13 cellular contexts compared by ENCODE assay signal in the genomic region with DNA sequence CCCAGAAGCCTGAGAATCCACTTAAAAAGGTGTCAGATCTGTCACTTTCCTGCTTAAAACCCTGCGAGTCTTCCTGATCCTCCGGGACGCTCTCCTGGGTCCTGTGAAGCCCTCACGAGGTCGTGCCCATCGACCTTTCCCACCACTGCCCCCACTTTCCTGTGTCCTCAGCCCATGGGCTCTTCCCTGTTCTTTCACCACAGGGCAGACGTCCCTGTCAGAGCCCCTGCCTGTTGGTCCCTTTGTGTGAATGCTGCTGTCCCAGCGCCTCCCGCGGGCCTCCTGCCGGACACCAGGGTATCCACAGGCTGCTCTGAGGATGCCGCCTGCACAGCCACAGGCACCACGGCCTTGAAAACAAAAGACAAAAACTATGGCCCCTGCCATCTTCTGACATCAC.
"Had no signal": no experiment of that assay in that cellular context is flagged by ENCODE, and none has a peak within 500 bp of the region (broad histone marks: within the 10 kb centered on the region; RNA-seq: fewer than 3 reads in every experiment).

No MANE protein-coding gene starts in this region.

- H3K4me3 ChIP-seq: cardiac muscle cell, ovary had no signal

- H3K36me3 Mint-ChIP-seq: activated naive CD4-positive, alpha-beta T cell treated with anti-CD3 and anti-CD28 coated beads, Interleukin-2, amount 50 U/mL, for 24 hours; stimulated activated effector memory CD8-positive, alpha-beta T cell treated with anti-CD3 and anti-CD28 coated beads, Interleukin-12 subunit alpha, Interleukin-12 subunit beta, amount 100 ng/mL, for 72 hours had no signal

- H3K9me3 ChIP-seq: ovary had no signal

- H3K27ac ChIP-seq: cardiac muscle cell, ovary had no signal

- H3K36me3 ChIP-seq: cardiac muscle cell, ovary had no signal

- ATAC-seq: activated CD8-positive, alpha-beta T cell treated with anti-CD3 and anti-CD28 coated beads, Interleukin-2, amount 10 ng/mL, durations not matched to agents 7 days and 5 days; left ventricle myocardium superior; stimulated activated effector memory CD8-positive, alpha-beta T cell treated with anti-CD3 and anti-CD28 coated beads, Interleukin-12 subunit alpha, Interleukin-12 subunit beta, amount 100 ng/mL, for 72 hours had no signal

- FAIRE-seq: endometrium had no signal

- DNase-seq: activated CD8-positive, alpha-beta memory T cell treated with anti-CD3 and anti-CD28 coated beads, Interleukin-2, amount 50 U/mL, for 4 hours; activated CD8-positive, alpha-beta T cell treated with anti-CD3 and anti-CD28 coated beads, Interleukin-2, amount 10 ng/mL, durations not matched to agents 7 days and 5 days; activated effector memory CD4-positive, alpha-beta T cell treated with anti-CD3 and anti-CD28 coated beads, Interleukin-2, amount 50 U/mL, for 16 hours; activated T-cell treated with anti-CD3 and anti-CD28 coated beads, Interleukin-2, amount 50 U/mL, for 48 hours; left ventricle myocardium superior; ovary; stimulated activated CD4-positive, alpha-beta T cell treated with anti-CD3 and anti-CD28 coated beads, Interleukin-12 subunit alpha, Interleukin-12 subunit beta, amount 100 ng/mL, for 4 hours; T-helper 9 cell had no signal

- H3K27ac Mint-ChIP-seq: activated CD8-positive, alpha-beta T cell treated with anti-CD3 and anti-CD28 coated beads, Interleukin-2, amount 10 ng/mL, durations not matched to agents 7 days and 5 days; activated naive CD4-positive, alpha-beta T cell treated with anti-CD3 and anti-CD28 coated beads, Interleukin-2, amount 50 U/mL, for 24 hours; stimulated activated effector memory CD8-positive, alpha-beta T cell treated with anti-CD3 and anti-CD28 coated beads, Interleukin-12 subunit alpha, Interleukin-12 subunit beta, amount 100 ng/mL, for 72 hours had no signal

- H3K9me3 Mint-ChIP-seq: activated naive CD4-positive, alpha-beta T cell treated with anti-CD3 and anti-CD28 coated beads, Interleukin-2, amount 50 U/mL, for 24 hours; nephron; stimulated activated effector memory CD8-positive, alpha-beta T cell treated with anti-CD3 and anti-CD28 coated beads, Interleukin-12 subunit alpha, Interleukin-12 subunit beta, amount 100 ng/mL, for 72 hours had no signal

- H3K27me3 ChIP-seq: ovary had no signal

- H3K4me3 Mint-ChIP-seq: activated CD8-positive, alpha-beta T cell treated with anti-CD3 and anti-CD28 coated beads, Interleukin-2, amount 10 ng/mL, durations not matched to agents 7 days and 5 days; activated naive CD4-positive, alpha-beta T cell treated with anti-CD3 and anti-CD28 coated beads, Interleukin-2, amount 50 U/mL, for 24 hours; nephron; stimulated activated effector memory CD8-positive, alpha-beta T cell treated with anti-CD3 and anti-CD28 coated beads, Interleukin-12 subunit alpha, Interleukin-12 subunit beta, amount 100 ng/mL, for 72 hours had no signal

- H3K4me1 Mint-ChIP-seq: activated naive CD4-positive, alpha-beta T cell treated with anti-CD3 and anti-CD28 coated beads, Interleukin-2, amount 50 U/mL, for 24 hours had no signal
